33 cellular contexts compared by ENCODE assay signal in the genomic region with DNA sequence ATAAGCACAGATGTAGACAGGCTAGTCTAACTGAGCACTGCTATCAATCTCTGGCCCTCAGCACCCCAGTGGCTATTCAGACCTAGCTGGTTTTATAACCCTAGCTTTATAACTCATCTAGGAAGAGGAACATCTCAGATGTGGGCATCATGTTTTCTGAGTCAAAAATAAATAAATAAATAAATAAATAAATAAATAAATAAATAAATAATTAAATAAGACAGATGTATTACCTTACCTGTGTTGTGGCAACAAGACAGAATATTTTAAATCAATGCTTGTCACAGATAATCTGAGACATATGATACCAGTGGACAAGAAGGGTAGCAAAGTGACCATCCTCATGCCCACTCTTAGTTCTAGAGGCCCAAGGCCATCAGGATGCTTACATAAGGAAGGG. TPM values are rescaled to one million over a fixed set of nuclear protein-coding genes. Genes with fewer than 3 reads are reported as not detected.
"Had no signal": no experiment of that assay in that cellular context is flagged by ENCODE, and none has a peak within 500 bp of the region (broad histone marks: within the 10 kb centered on the region; RNA-seq: fewer than 3 reads in every experiment).

No MANE protein-coding gene starts in this region.

- H3K4me1 ChIP-seq: adrenal gland, ascending aorta, body of pancreas, breast epithelium had no signal

- H3K4me3 ChIP-seq: adrenal gland, ascending aorta, body of pancreas, breast epithelium, cardiac muscle cell had no signal

- H3K36me3 ChIP-seq: adrenal gland, ascending aorta, brain microvascular endothelial cell, breast epithelium, cardiac muscle cell had no signal

- H3K9me3 ChIP-seq: adrenal gland, ascending aorta, body of pancreas, breast epithelium had no signal

- H3K27me3 ChIP-seq: adrenal gland, ascending aorta, body of pancreas, brain microvascular endothelial cell, breast epithelium, cardiac muscle cell had no signal

- H3K27ac ChIP-seq: adrenal gland, ascending aorta, body of pancreas, brain microvascular endothelial cell, breast epithelium, cardiac muscle cell had no signal

- ATAC-seq: activated naive CD4-positive, alpha-beta T cell treated with anti-CD3 and anti-CD28 coated beads, Interleukin-2, amount 50 U/mL, for 72 hours; activated naive CD8-positive, alpha-beta T cell treated with anti-CD3 and anti-CD28 coated beads, Interleukin-2, amount 50 U/mL, for 24 hours; activated T-cell treated with anti-CD3 and anti-CD28 coated beads, Interleukin-2, amount 50 U/mL, for 4 hours; activated T-cell treated with anti-CD3 and anti-CD28 coated beads, Interleukin-2, amount 50 U/mL, for 72 hours; activated T-helper 17 cell treated with anti-CD3 and anti-CD28 coated beads, Interleukin-2, amount 50 U/mL, for 72 hours; body of pancreas had no signal

- DNase-seq: activated effector memory CD4-positive, alpha-beta T cell treated with anti-CD3 and anti-CD28 coated beads, Interleukin-2, amount 50 U/mL, for 16 hours; activated effector memory CD4-positive, alpha-beta T cell treated with Interleukin-2 at 50 U/mL for 16 hours; activated gamma-delta T cell; activated gamma-delta T cell treated with Interleukin-2 at 50 U/mL for 16 hours; activated naive CD4-positive, alpha-beta T cell; activated naive CD4-positive, alpha-beta T cell treated with anti-CD3 and anti-CD28 coated beads for 36 hours; activated naive CD4-positive, alpha-beta T cell treated with anti-CD3 and anti-CD28 coated beads, Interleukin-2, amount 10 ng/mL, durations not matched to agents 7 days and 5 days; activated naive CD4-positive, alpha-beta T cell treated with anti-CD3 and anti-CD28 coated beads, Interleukin-2, amount 50 U/mL, for 16 hours; activated naive CD4-positive, alpha-beta T cell treated with Interleukin-2 at 50 U/mL for 16 hours; activated naive CD8-positive, alpha-beta T cell treated with anti-CD3 and anti-CD28 coated beads for 36 hours; activated naive CD8-positive, alpha-beta T cell treated with anti-CD3 and anti-CD28 coated beads, Interleukin-2, amount 10 ng/mL, durations not matched to agents 7 days and 5 days; activated naive CD8-positive, alpha-beta T cell treated with anti-CD3 and anti-CD28 coated beads, Interleukin-2, amount 50 U/mL, for 24 hours; activated T-cell treated with anti-CD3 and anti-CD28 coated beads, Interleukin-2, amount 50 U/mL, for 24 hours; activated T-cell treated with anti-CD3 and anti-CD28 coated beads, Interleukin-2, amount 50 U/mL, for 4 hours; activated T-cell treated with anti-CD3 and anti-CD28 coated beads, Interleukin-2, amount 50 U/mL, for 48 hours; activated T-cell treated with anti-CD3 and anti-CD28 coated beads, Interleukin-2, amount 50 U/mL, for 72 hours; adrenal gland; amniotic stem cell; amygdala; anterior cingulate cortex; aorta; body of pancreas; brain microvascular endothelial cell; caudate nucleus; central memory CD4-positive, alpha-beta T cell; cerebellar nuclear complex had no signal

- FAIRE-seq: astrocyte, bronchial epithelial cell had no signal

RNA-seq across cellular contexts. Expression of gene EFHB, which starts 52.2 kb away (rescaled TPM):
- total RNA-seq: ascending aorta had no signal
